9 cellular contexts compared by ENCODE assay signal in the genomic region with DNA sequence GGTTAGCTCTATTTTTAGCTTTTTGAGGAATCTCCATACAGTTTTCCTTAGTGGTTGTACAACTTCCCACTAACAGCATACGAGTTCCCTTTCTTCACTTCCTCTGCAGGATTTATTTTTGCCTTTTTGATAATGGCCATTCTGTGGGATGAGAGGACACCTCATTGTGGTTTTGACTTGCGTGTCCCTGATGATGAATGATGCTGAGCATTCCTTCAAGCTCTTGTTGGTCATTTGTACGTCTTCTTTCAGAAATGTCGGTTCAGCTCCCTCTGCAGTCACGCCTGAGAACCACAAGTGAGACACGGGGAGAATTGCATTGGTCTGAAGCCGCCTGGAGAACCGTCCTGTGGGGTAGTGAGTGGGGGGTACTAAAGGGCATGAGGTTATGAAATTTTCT. TPM values are rescaled to one million over a fixed set of nuclear protein-coding genes. Genes with fewer than 3 reads are reported as not detected.
DNase-seq lines count a peak whose midpoint lies in the region; ATAC-seq and TF ChIP-seq lines count a peak whose summit lies in the region.
"Had no signal": no experiment of that assay in that cellular context is flagged by ENCODE, and none has a peak within 500 bp of the region (broad histone marks: within the 10 kb centered on the region; RNA-seq: fewer than 3 reads in every experiment).

No MANE protein-coding gene starts in this region.

- no peaks in the 10 kb centered on the region for H3K36me3 Mint-ChIP-seq in stimulated activated naive B cell treated with anti-CD40 and anti-IgM and Interleukin-4, amounts not matched to agents 10 μg/mL and 1 μg/mL and 100 μg/mL, for 72 hours
- H3K36me3 Mint-ChIP-seq in glutamatergic neuron (ENCODE audit: unreplicated experiment), result peaks cover 15% of the 10 kb centered on the region

- ATAC-seq in stimulated activated naive B cell treated with anti-CD40 and anti-IgM and Interleukin-4, amounts not matched to agents 10 μg/mL and 1 μg/mL and 100 μg/mL, for 72 hours (replicated peaks), result peak; percentile 66 to 74
- ATAC-seq in GM19467 (IDR thresholded peaks at IDR 0.05; ENCODE audit: unreplicated experiment), result no peak

- H3K27me3 ChIP-seq in H7 (ENCODE audit: control insufficient read depth, insufficient read depth, low read length), result no peaks in the 10 kb centered on the region
- H3K27me3 ChIP-seq: SJSA1 had no signal

- no peak for TF ChIP-seq CTCF in glutamatergic neuron (IDR thresholded peaks at IDR 0.05; ENCODE audit: partially characterized antibody, unreplicated experiment)

- DNase-seq in COR-L47 (lab: John Stamatoyannopoulos, UW) (peak; percentile 30), H7 (peak; percentile 88), SKM-1 (lab: John Stamatoyannopoulos, UW; ENCODE audit: unreplicated experiment) (peak; percentile 19), germinal center (ENCODE audit: low spot score) (peak; percentile 27), glutamatergic neuron (no peak), SIG-M5 (lab: John Stamatoyannopoulos, UW) (no peak)
- peak; percentile 13 for DNase-seq in stimulated activated naive B cell treated with anti-CD40 and anti-IgM and Interleukin-4, amounts not matched to agents 10 μg/mL and 1 μg/mL and 100 μg/mL, for 72 hours

- no peaks in the 10 kb centered on the region for H3K36me3 ChIP-seq in H7 (replicated peaks; ENCODE audit: control insufficient read depth, insufficient read depth, low read length)
- H3K36me3 ChIP-seq: SJSA1 had no signal

- H3K4me1 Mint-ChIP-seq in stimulated activated naive B cell treated with anti-CD40 and anti-IgM and Interleukin-4, amounts not matched to agents 10 μg/mL and 1 μg/mL and 100 μg/mL, for 72 hours, result peaks cover 7% of the 10 kb centered on the region in 2 donors
- H3K4me1 Mint-ChIP-seq in glutamatergic neuron (ENCODE audit: low read depth, unreplicated experiment), result peaks cover 13% of the 10 kb centered on the region

- H3K27ac Mint-ChIP-seq in stimulated activated naive B cell treated with anti-CD40 and anti-IgM and Interleukin-4, amounts not matched to agents 10 μg/mL and 1 μg/mL and 100 μg/mL, for 72 hours, result no peak overlapping the region
- H3K27ac Mint-ChIP-seq in glutamatergic neuron (ENCODE audit: unreplicated experiment), result no peak overlapping the region

- no peak overlapping the region for H3K4me3 Mint-ChIP-seq in stimulated activated naive B cell treated with anti-CD40 and anti-IgM and Interleukin-4, amounts not matched to agents 10 μg/mL and 1 μg/mL and 100 μg/mL, for 72 hours
- H3K4me3 Mint-ChIP-seq in glutamatergic neuron (ENCODE audit: unreplicated experiment), result no peak overlapping the region

- no peak overlapping the region for H3K4me3 ChIP-seq in H7 (ENCODE audit: insufficient read depth, low read depth, low read length)
- H3K4me3 ChIP-seq: SJSA1 had no signal

- peaks cover 39 to 54% of the 10 kb centered on the region in 2 donors for H3K27me3 Mint-ChIP-seq in stimulated activated naive B cell treated with anti-CD40 and anti-IgM and Interleukin-4, amounts not matched to agents 10 μg/mL and 1 μg/mL and 100 μg/mL, for 72 hours
- H3K27me3 Mint-ChIP-seq in glutamatergic neuron (ENCODE audit: unreplicated experiment), result peaks cover 12% of the 10 kb centered on the region

- peaks cover 0 to 2% of the 10 kb centered on the region in 2 donors for H3K9me3 Mint-ChIP-seq in stimulated activated naive B cell treated with anti-CD40 and anti-IgM and Interleukin-4, amounts not matched to agents 10 μg/mL and 1 μg/mL and 100 μg/mL, for 72 hours
- peaks cover 19% of the 10 kb centered on the region for H3K9me3 Mint-ChIP-seq in glutamatergic neuron (ENCODE audit: unreplicated experiment)

RNA-seq across cellular contexts. Expression of a gene that starts 2.0 kb away (rescaled TPM):
- 0.14 TPM in 1 of 2 replicates, not detected in the other for total RNA-seq in H7 (2014; rRNA removed; shearing (Covaris generic))
- total RNA-seq in glutamatergic neuron (ENCODE audit: unreplicated experiment), result not detected
- total RNA-seq: SJSA1 had no signal

RNA-seq across cellular contexts. Expression of a gene that starts 15.2 kb away (rescaled TPM):
- total RNA-seq in H7 (2014; rRNA removed; shearing (Covaris generic)), result not detected in 2 replicates
- total RNA-seq in glutamatergic neuron (ENCODE audit: unreplicated experiment), result 0.76 TPM
- total RNA-seq: SJSA1 had no signal

RNA-seq across cellular contexts. Expression of a gene that starts 19.3 kb away (rescaled TPM):
- total RNA-seq in H7 (2014; rRNA removed; shearing (Covaris generic)), result 0.92 TPM in 1 of 2 replicates, not detected in the other
- total RNA-seq in glutamatergic neuron (ENCODE audit: unreplicated experiment), result not detected
- total RNA-seq: SJSA1 had no signal

RNA-seq across cellular contexts. Expression of a gene that starts 25.6 kb away (rescaled TPM):
- total RNA-seq in H7 (2014; rRNA removed; shearing (Covaris generic)), result not detected in 2 replicates
- total RNA-seq in glutamatergic neuron (ENCODE audit: unreplicated experiment), result not detected
- total RNA-seq: SJSA1 had no signal

RNA-seq across cellular contexts. Expression of a gene that starts 36.3 kb away (rescaled TPM):
- not detected in 2 replicates for total RNA-seq in H7 (2014; rRNA removed; shearing (Covaris generic))
- not detected for total RNA-seq in glutamatergic neuron (ENCODE audit: unreplicated experiment)
- total RNA-seq: SJSA1 had no signal

Comparison
In these comparisons a context has a peak if more than half of its experiments do, and no peak if none do; other contexts are left out.
1. DNase-seq: peak in COR-L47 (single experiment), H7 (single experiment), SKM-1 (single experiment), germinal center (single experiment) and stimulated activated naive B cell treated with anti-CD40 and anti-IgM and Interleukin-4, amounts not matched to agents 10 μg/mL and 1 μg/mL and 100 μg/mL, for 72 hours (single experiment); none in glutamatergic neuron (single experiment) and SIG-M5 (single experiment).